Comparison of ENCODE assay signal across 8 cellular contexts in the genomic region with DNA sequence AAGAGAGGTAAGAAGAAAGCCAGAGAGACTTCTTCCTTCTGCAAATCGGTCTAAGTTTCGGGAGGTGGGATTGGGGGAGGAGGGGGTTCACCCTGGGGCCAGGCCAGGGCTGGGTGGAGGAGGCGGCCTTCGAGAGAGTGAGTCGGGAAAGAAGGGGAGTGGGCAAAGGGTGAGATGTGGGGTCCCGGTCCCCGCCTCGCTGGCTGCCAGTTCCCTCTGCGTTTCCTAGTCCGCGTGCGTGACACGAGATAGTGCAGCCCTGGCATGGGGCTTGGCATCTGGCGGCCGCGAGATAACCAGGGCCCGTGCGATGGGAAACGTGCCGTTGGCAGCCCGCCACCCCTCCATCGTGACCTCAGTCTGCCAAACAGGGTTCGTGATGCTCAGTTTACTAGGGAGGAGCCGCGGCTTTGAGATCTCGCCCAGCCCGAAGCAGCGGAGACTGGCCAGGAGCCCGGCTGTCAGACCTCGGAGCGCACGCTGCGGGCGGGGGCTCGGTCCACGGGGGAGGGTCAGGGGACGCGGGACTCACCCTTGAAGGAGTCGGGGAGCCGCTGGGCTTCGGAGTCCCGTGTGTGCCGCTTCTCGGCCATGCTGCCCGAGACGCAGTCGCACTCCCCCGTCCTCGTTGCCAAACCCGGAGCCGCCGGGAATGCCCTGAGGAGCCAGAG. TPM values are rescaled to one million over a fixed set of nuclear protein-coding genes. Genes with fewer than 3 reads are reported as not detected.
A peak's percentile ranks its signal among the peaks of the same experiment; 100 is the strongest.
DNase-seq lines count a peak whose midpoint lies in the region; ATAC-seq and TF ChIP-seq lines count a peak whose summit lies in the region.

A gene with protein sequence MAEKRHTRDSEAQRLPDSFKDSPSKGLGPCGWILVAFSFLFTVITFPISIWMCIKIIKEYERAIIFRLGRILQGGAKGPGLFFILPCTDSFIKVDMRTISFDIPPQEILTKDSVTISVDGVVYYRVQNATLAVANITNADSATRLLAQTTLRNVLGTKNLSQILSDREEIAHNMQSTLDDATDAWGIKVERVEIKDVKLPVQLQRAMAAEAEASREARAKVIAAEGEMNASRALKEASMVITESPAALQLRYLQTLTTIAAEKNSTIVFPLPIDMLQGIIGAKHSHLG (minus strand): TSS at position 656 of the 671 bp plus-strand sequence. CDS start 63 bp downstream, at position 593.

- 0 to 2% (median 0%) methylated on average over 45 to 52 of the region's 52 CpGs for WGBS in adipose tissue, 3 donors
- 2 to 8% methylated on average over 52 of the region's 52 CpGs for WGBS in sigmoid colon, 2 donors

- peak; percentile 98 to 99 for TF ChIP-seq POLR2A in sigmoid colon (IDR thresholded peaks at IDR 0.05)

- TF ChIP-seq CTCF in AG09309 (IDR thresholded peaks at IDR 0.05; ENCODE audit: control insufficient read depth, insufficient read depth, low read depth, low read length, missing control alignments) (no peak), left ventricle myocardium inferior (IDR thresholded peaks at IDR 0.05; ENCODE audit: borderline replicate concordance) (no peak), sigmoid colon (IDR thresholded peaks at IDR 0.05) (no peak)

- no peaks in the 10 kb centered on the region for H3K9me3 ChIP-seq in left ventricle myocardium inferior (replicated peaks)
- H3K9me3 ChIP-seq in sigmoid colon, result no peaks in the 10 kb centered on the region

- ATAC-seq in GM18858 (IDR thresholded peaks at IDR 0.05; ENCODE audit: unreplicated experiment), result peak; percentile 27
- peak; percentile 49 for ATAC-seq in HG03060 (IDR thresholded peaks at IDR 0.05; ENCODE audit: low read depth, unreplicated experiment)

- H3K27me3 ChIP-seq in left ventricle myocardium inferior (ENCODE audit: low read depth) (no peaks in the 10 kb centered on the region), sigmoid colon (no peaks in the 10 kb centered on the region)

- peak; percentile 64 for DNase-seq in AG09309 (ENCODE audit: low read depth)
- DNase-seq in left ventricle myocardium inferior, result peak; percentile 93
- peak; percentile 97 for DNase-seq in sigmoid colon
- no peak for DNase-seq in NCI-H128 (lab: John Stamatoyannopoulos, UW; ENCODE audit: unreplicated experiment)

- H3K36me3 ChIP-seq in left ventricle myocardium inferior, result peaks cover 15% of the 10 kb centered on the region
- peaks cover 0 to 16% (median 0%) of the 10 kb centered on the region in 4 donors for H3K36me3 ChIP-seq in sigmoid colon

- intact Hi-C loops in left ventricle myocardium inferior (cut with micrococcal nuclease) (no loop called here), sigmoid colon (cut with DNase I) (loop anchor here (1.0 to 5.0 kb wide), 2 partner anchors 43 to 102 kb away; a partner anchor contains a TSS)

- H3K4me3 ChIP-seq in AG09309 (ENCODE audit: control insufficient read depth, low read depth, low read length) (peak within 1 kb of the TSS; percentile 72), left ventricle myocardium inferior (peak within 1 kb of the TSS; percentile 87), sigmoid colon (peak within 1 kb of the TSS; percentile 59 to 82 (median 78))

- H3K4me1 ChIP-seq in left ventricle myocardium inferior (peaks cover 96% of the 10 kb centered on the region), sigmoid colon (peaks cover 0 to 77% (median 69%) of the 10 kb centered on the region in 4 donors)

- H3K27ac ChIP-seq in adipose tissue (ENCODE audit: low read depth, low read length) (peak within 1 kb of the TSS; percentile 70), left ventricle myocardium inferior (replicated peaks) (peak within 1 kb of the TSS; percentile 98), sigmoid colon (peak within 1 kb of the TSS; percentile 91 to 99 (median 96))

- peak in 3 of 4 donors; percentile 26 to 88 (median 45) for TF ChIP-seq EP300 in sigmoid colon (IDR thresholded peaks at IDR 0.05)

TF ChIP-seq in PFSK-1, 5 proteins besides CTCF, POLR2A, EP300 and RAD21:
- TF ChIP-seq FOXP2 (optimal IDR thresholded peaks at IDR 0.05; ENCODE audit: borderline replicate concordance, extremely low read depth, extremely low read length, insufficient read depth) (no peak), POLR2AphosphoS5 (IDR thresholded peaks at IDR 0.05; ENCODE audit: low read depth, low read length) (peak; percentile 55; the same call in 1 of the 2 replicates)

RNA-seq across cellular contexts. Expression of the gene that starts here (rescaled TPM):
- polyA plus RNA-seq in PFSK-1 (2012; ENCODE audit: insufficient read length, low read depth), result 26.2 TPM
- polyA plus RNA-seq in adipose tissue (100 to 1,000 TPM in 2 of 3 donors, 10 to 100 TPM in 1; 36.4 to 333 (median 194) TPM), sigmoid colon (100 to 1,000 TPM in 1 of 3 donors, 10 to 100 TPM in 2; 22.8 to 140 (median 44.6) TPM)
- total RNA-seq in left ventricle myocardium inferior (165 TPM), sigmoid colon (100 to 1,000 TPM; 303 to 609 (median 321) TPM)
